In genomic region chr14:94906577-94906976, GRCh38 we compare ENCODE assay signal across 14 cellular contexts.
A peak's percentile ranks its signal among the peaks of the same experiment; 100 is the strongest.
DNase-seq lines count a peak whose midpoint lies in the region; ATAC-seq and TF ChIP-seq lines count a peak whose summit lies in the region.
"Had no signal": no experiment of that assay in that cellular context is flagged by ENCODE, and none has a peak within 500 bp of the region (broad histone marks: within the 10 kb centered on the region; RNA-seq: fewer than 3 reads in every experiment).

No MANE protein-coding gene starts in this region.

- H3K27me3 ChIP-seq in H9 (ENCODE audit: insufficient read depth, low read length) (peaks cover 6% of the 10 kb centered on the region; the same call in 1 of the 2 replicates), RWPE2 (ENCODE audit: insufficient read depth, poor library complexity, severe bottlenecking) (peaks cover 36% of the 10 kb centered on the region), sigmoid colon (no peaks in the 10 kb centered on the region), uterus (no peaks in the 10 kb centered on the region)

- H4K8ac ChIP-seq in H9 (replicated peaks; ENCODE audit: insufficient read length, low read depth, low read length): no peak overlapping the region

- no peak for ATAC-seq in RWPE2 (ENCODE audit: low read depth)
- no peak for ATAC-seq in GM18858 (IDR thresholded peaks at IDR 0.05; ENCODE audit: unreplicated experiment)
- ATAC-seq: GM23338 had no signal

- no peak for TF ChIP-seq CTCF in H9 (conservative IDR thresholded peaks at IDR 0.05)
- no peak for TF ChIP-seq CTCF in RWPE2 (IDR thresholded peaks at IDR 0.05; ENCODE audit: poor library complexity, severe bottlenecking)
- no peak for TF ChIP-seq CTCF in sigmoid colon (IDR thresholded peaks at IDR 0.05)
- no peak for TF ChIP-seq CTCF in progenitor cell of endocrine pancreas (IDR thresholded peaks at IDR 0.05; ENCODE audit: unreplicated experiment)
- TF ChIP-seq CTCF in uterus (IDR thresholded peaks at IDR 0.05): no peak

- no peaks in the 10 kb centered on the region for H4K20me1 ChIP-seq in H9 (ENCODE audit: control insufficient read depth, insufficient read depth, insufficient read length)

- TF ChIP-seq EP300 in sigmoid colon (IDR thresholded peaks at IDR 0.05): no peak

- H3T11ph ChIP-seq in H9 (ENCODE audit: low read length): no peak overlapping the region

- H2BK12ac ChIP-seq in H9 (ENCODE audit: insufficient read length, low read depth, low read length): no peak overlapping the region

- H3K27me3 Mint-ChIP-seq in H9 (ENCODE audit: low read depth): peaks cover 73% of the 10 kb centered on the region
- H3K27me3 Mint-ChIP-seq in progenitor cell of endocrine pancreas: peaks cover 13% of the 10 kb centered on the region

- no peak overlapping the region for H2BK120ac ChIP-seq in H9 (ENCODE audit: low read depth, low read length, poor library complexity, severe bottlenecking)

- H2BK15ac ChIP-seq in H9 (ENCODE audit: low read depth, low read length): no peak overlapping the region

- peak overlapping the region; percentile 49 for H3K18ac ChIP-seq in H9 (ENCODE audit: insufficient read length, low read depth, low read length)

- H3K36me3 Mint-ChIP-seq in H9 (ENCODE audit: insufficient read depth in 1 of 3, low read depth in 3 of 3): peaks cover 0 to 5% (median 0%) of the 10 kb centered on the region in 3 experiments; a peak in 1 of 7 replicates
- H3K36me3 Mint-ChIP-seq in progenitor cell of endocrine pancreas (ENCODE audit: insufficient read depth): no peaks in the 10 kb centered on the region
- H3K36me3 Mint-ChIP-seq: CD4-positive, alpha-beta memory T cell had no signal

- no peak overlapping the region for H3K9ac ChIP-seq in H9 (ENCODE audit: extremely low read depth, insufficient read length, low read length)

- H3K56ac ChIP-seq in H9 (ENCODE audit: insufficient read length, low read depth, low read length): no peak overlapping the region

- no peak overlapping the region for H3K23ac ChIP-seq in H9 (ENCODE audit: insufficient read length, low read depth, low read length)

- no peak overlapping the region for H3K4ac ChIP-seq in H9 (ENCODE audit: low read depth, low read length)

- H3K27ac Mint-ChIP-seq in H9 (no peak overlapping the region), progenitor cell of endocrine pancreas (no peak overlapping the region)
- H3K27ac Mint-ChIP-seq: CD4-positive, alpha-beta memory T cell; GM23338 had no signal

- H3K9me3 ChIP-seq in H9 (ENCODE audit: control insufficient read depth, low read depth, low read length) (no peaks in the 10 kb centered on the region), RWPE2 (ENCODE audit: severe bottlenecking) (no peaks in the 10 kb centered on the region), sigmoid colon (peaks cover 0 to 3% (median 0%) of the 10 kb centered on the region in 4 donors), uterus (no peaks in the 10 kb centered on the region)
- H3K9me3 ChIP-seq: Caco-2 had no signal

- H2BK20ac ChIP-seq in H9 (ENCODE audit: low read depth, low read length, poor library complexity, severe bottlenecking): no peak overlapping the region

- no peaks in the 10 kb centered on the region for H3K79me2 ChIP-seq in H9 (ENCODE audit: insufficient read depth, low read length)

- TF ChIP-seq POLR2A in sigmoid colon (IDR thresholded peaks at IDR 0.05): no peak
- TF ChIP-seq POLR2A in uterus (IDR thresholded peaks at IDR 0.05): no peak

- H2AK5ac ChIP-seq in H9 (ENCODE audit: insufficient read length, low read length): no peak overlapping the region

- H3K9me3 Mint-ChIP-seq in H9 (peaks cover 0 to 6% of the 10 kb centered on the region in 2 experiments; a peak in 2 of 5 replicates), progenitor cell of endocrine pancreas (ENCODE audit: low read depth) (no peaks in the 10 kb centered on the region)
- H3K9me3 Mint-ChIP-seq: GM23338 had no signal

- no peak overlapping the region for H3K27ac ChIP-seq in H9 (ENCODE audit: insufficient read length, low read depth, low read length)
- H3K27ac ChIP-seq in RWPE2 (ENCODE audit: poor library complexity, severe bottlenecking): no peak overlapping the region
- no peak overlapping the region for H3K27ac ChIP-seq in sigmoid colon
- no peak overlapping the region for H3K27ac ChIP-seq in uterus

- H3K4me1 ChIP-seq in H9 (ENCODE audit: insufficient read depth, low read length) (no peaks in the 10 kb centered on the region), RWPE2 (ENCODE audit: insufficient read depth, poor library complexity, severe bottlenecking) (no peaks in the 10 kb centered on the region), sigmoid colon (peaks cover 0 to 9% (median 3%) of the 10 kb centered on the region in 4 donors), uterus (no peaks in the 10 kb centered on the region)

- no peaks in the 10 kb centered on the region for H3K79me1 ChIP-seq in H9 (ENCODE audit: insufficient read depth, low read depth, low read length, poor library complexity, severe bottlenecking)

- H3K4me1 Mint-ChIP-seq in H9 (peaks cover 23% of the 10 kb centered on the region in 2 experiments), progenitor cell of endocrine pancreas (ENCODE audit: low read depth) (no peaks in the 10 kb centered on the region)
- H3K4me1 Mint-ChIP-seq: CD4-positive, alpha-beta memory T cell had no signal

- DNase-seq in H9 (no peak), RWPE2 (ENCODE audit: low spot score) (peak; percentile 38), mesenteric fat pad (ENCODE audit: low spot score) (peak; percentile 53), sigmoid colon (peak; percentile 20), progenitor cell of endocrine pancreas (ENCODE audit: low spot score, unreplicated experiment) (no peak), uterus (no peak)
- DNase-seq: C1 segment of cervical spinal cord; Caco-2; CD4-positive, alpha-beta memory T cell; DMS153; DND-41; HCEC 1CT had no signal

- no peaks in the 10 kb centered on the region for H3K36me3 ChIP-seq in RWPE2 (ENCODE audit: low read depth)
- no peaks in the 10 kb centered on the region for H3K36me3 ChIP-seq in sigmoid colon
- no peaks in the 10 kb centered on the region for H3K36me3 ChIP-seq in uterus

- WGBS in H9 (ENCODE audit: extremely low coverage, insufficient read length, low lambda C conversion rate): no CpG with 5 or more reads among the region's 4 CpGs
- WGBS in sigmoid colon, 2 donors: 72 to 88% methylated on average over 4 of the region's 4 CpGs

- H3K4me3 Mint-ChIP-seq in H9: no peak overlapping the region
- H3K4me3 Mint-ChIP-seq in progenitor cell of endocrine pancreas (ENCODE audit: low read depth): no peak overlapping the region
- H3K4me3 Mint-ChIP-seq: CD4-positive, alpha-beta memory T cell; GM23338 had no signal

- intact Hi-C loops in sigmoid colon (cut with DNase I) (loop anchor here (10.0 kb wide), 1 partner anchor 188 kb away; no protein-coding TSS in a partner anchor), uterus (cut with DNase I; ENCODE audit: low total_unique reads) (no loop called here)

- H3K4me3 ChIP-seq in RWPE2 (ENCODE audit: severe bottlenecking) (no peak overlapping the region), sigmoid colon (no peak overlapping the region), uterus (no peak overlapping the region)
- H3K4me3 ChIP-seq: GM23338 had no signal

- no peak overlapping the region for H2BK5ac ChIP-seq in H9 (ENCODE audit: insufficient read length, low read length)

- H4K91ac ChIP-seq in H9 (ENCODE audit: insufficient read length, low read depth, low read length): no peak overlapping the region

- no peak overlapping the region for H4K5ac ChIP-seq in H9 (ENCODE audit: insufficient read length, low read depth, low read length)

- no peak overlapping the region for H3K14ac ChIP-seq in H9 (ENCODE audit: insufficient read depth, low read length)

- H2AFZ ChIP-seq in H9 (ENCODE audit: low read length): no peak overlapping the region
- H2AFZ ChIP-seq: GM23338 had no signal

- H3K23me2 ChIP-seq in H9 (ENCODE audit: insufficient read length, low read depth, low read length, poor library complexity, severe bottlenecking): no peaks in the 10 kb centered on the region

- no peak overlapping the region for H3K4me2 ChIP-seq in H9 (ENCODE audit: insufficient read depth, insufficient read length, low read length)
- H3K4me2 ChIP-seq: GM23338 had no signal

Comparison
In these comparisons a context has a peak if more than half of its experiments do, and no peak if none do; other contexts are left out.
1. DNase-seq: peak in RWPE2 (single experiment), mesenteric fat pad (single experiment) and sigmoid colon (single experiment); none in H9 (single experiment), progenitor cell of endocrine pancreas (single experiment) and uterus (0 of 2).